In genomic region chr2:48457227-48457626, GRCh38 we compare ENCODE assay signal across 26 cellular contexts.
"Had no signal": no experiment of that assay in that cellular context is flagged by ENCODE, and none has a peak within 500 bp of the region (broad histone marks: within the 10 kb centered on the region; RNA-seq: fewer than 3 reads in every experiment).

No MANE protein-coding gene starts in this region.

- ATAC-seq: activated CD8-positive, alpha-beta T cell treated with anti-CD3 and anti-CD28 coated beads for 36 hours; activated naive CD8-positive, alpha-beta T cell treated with anti-CD3 and anti-CD28 coated beads, Interleukin-2, amount 50 U/mL, for 24 hours; activated T-cell treated with anti-CD3 and anti-CD28 coated beads, Interleukin-2, amount 50 U/mL, for 4 hours; activated T-helper 17 cell treated with anti-CD3 and anti-CD28 coated beads, Interleukin-2, amount 50 U/mL, for 72 hours; heart right ventricle; right lobe of liver; T-helper 17 cell; upper lobe of right lung had no signal

- H3K4me3 ChIP-seq: breast epithelium, colonic mucosa, heart right ventricle, left ventricle myocardium inferior, lung, right lobe of liver, tibial artery, upper lobe of right lung had no signal

- H3K4me3 Mint-ChIP-seq: activated B cell treated with CpG ODN at 0.5 μM for 24 hours; activated CD8-positive, alpha-beta T cell treated with anti-CD3 and anti-CD28 coated beads for 36 hours; activated naive CD8-positive, alpha-beta T cell treated with anti-CD3 and anti-CD28 coated beads, Interleukin-2, amount 50 U/mL, for 24 hours; activated T-cell treated with anti-CD3 and anti-CD28 coated beads, Interleukin-2, amount 50 U/mL, for 4 hours; activated T-helper 17 cell treated with anti-CD3 and anti-CD28 coated beads, Interleukin-2, amount 50 U/mL, for 72 hours; central memory CD8-positive, alpha-beta T cell; nephron; stimulated activated naive CD8-positive, alpha-beta T cell treated with anti-CD3 and anti-CD28 coated beads, Interleukin-15, Interleukin-2, amounts not matched to agents 100 ng/mL and 50 ng/mL, for 24 hours; T-helper 17 cell had no signal

- H3K27ac ChIP-seq: breast epithelium, colonic mucosa, heart right ventricle, left ventricle myocardium inferior, right lobe of liver, tibial artery, upper lobe of right lung had no signal

- H3K27me3 Mint-ChIP-seq: activated B cell treated with CpG ODN at 0.5 μM for 24 hours; activated CD8-positive, alpha-beta T cell treated with anti-CD3 and anti-CD28 coated beads for 36 hours; activated naive CD8-positive, alpha-beta T cell treated with anti-CD3 and anti-CD28 coated beads, Interleukin-2, amount 50 U/mL, for 24 hours; activated T-helper 17 cell treated with anti-CD3 and anti-CD28 coated beads, Interleukin-2, amount 50 U/mL, for 72 hours; central memory CD8-positive, alpha-beta T cell; progenitor cell of endocrine pancreas; stimulated activated naive CD8-positive, alpha-beta T cell treated with anti-CD3 and anti-CD28 coated beads, Interleukin-15, Interleukin-2, amounts not matched to agents 100 ng/mL and 50 ng/mL, for 24 hours; T-helper 17 cell had no signal

- H3K9me3 Mint-ChIP-seq: activated B cell treated with CpG ODN at 0.5 μM for 24 hours; activated CD8-positive, alpha-beta T cell treated with anti-CD3 and anti-CD28 coated beads for 36 hours; activated naive CD8-positive, alpha-beta T cell treated with anti-CD3 and anti-CD28 coated beads, Interleukin-2, amount 50 U/mL, for 24 hours; activated T-cell treated with anti-CD3 and anti-CD28 coated beads, Interleukin-2, amount 50 U/mL, for 4 hours; activated T-helper 17 cell treated with anti-CD3 and anti-CD28 coated beads, Interleukin-2, amount 50 U/mL, for 72 hours; central memory CD8-positive, alpha-beta T cell; nephron; stimulated activated naive CD8-positive, alpha-beta T cell treated with anti-CD3 and anti-CD28 coated beads, Interleukin-15, Interleukin-2, amounts not matched to agents 100 ng/mL and 50 ng/mL, for 24 hours had no signal

- H3K4me1 Mint-ChIP-seq: activated B cell treated with CpG ODN at 0.5 μM for 24 hours; activated naive CD8-positive, alpha-beta T cell treated with anti-CD3 and anti-CD28 coated beads, Interleukin-2, amount 50 U/mL, for 24 hours; central memory CD8-positive, alpha-beta T cell; nephron had no signal

- H3K27ac Mint-ChIP-seq: activated B cell treated with CpG ODN at 0.5 μM for 24 hours; activated CD8-positive, alpha-beta T cell treated with anti-CD3 and anti-CD28 coated beads for 36 hours; activated naive CD8-positive, alpha-beta T cell treated with anti-CD3 and anti-CD28 coated beads, Interleukin-2, amount 50 U/mL, for 24 hours; nephron; progenitor cell of endocrine pancreas; stimulated activated naive CD8-positive, alpha-beta T cell treated with anti-CD3 and anti-CD28 coated beads, Interleukin-15, Interleukin-2, amounts not matched to agents 100 ng/mL and 50 ng/mL, for 24 hours; T-helper 17 cell had no signal

- DNase-seq: activated B cell treated with CpG ODN at 0.5 μM for 24 hours; activated CD4-positive, alpha-beta T cell treated with anti-CD3 and anti-CD28 coated beads, Interleukin-2, amount 50 U/mL, for 1 hour; activated CD8-positive, alpha-beta T cell treated with anti-CD3 and anti-CD28 coated beads for 36 hours; activated gamma-delta T cell treated with Interleukin-2 at 50 U/mL for 16 hours; activated naive CD4-positive, alpha-beta T cell treated with anti-CD3 and anti-CD28 coated beads, Interleukin-2, amount 50 U/mL, for 16 hours; activated naive CD8-positive, alpha-beta T cell treated with anti-CD3 and anti-CD28 coated beads, Interleukin-2, amount 50 U/mL, for 24 hours; activated T-cell treated with anti-CD3 and anti-CD28 coated beads, Interleukin-2, amount 50 U/mL, for 4 hours; amygdala; colonic mucosa; effector memory CD4-positive, alpha-beta T cell; erythroblast; heart right ventricle; left ventricle myocardium inferior; right lobe of liver; stimulated activated CD4-positive, alpha-beta T cell treated with anti-CD3 and anti-CD28 coated beads, Interleukin-2, amount 100 ng/mL, for 48 hours; T-helper 17 cell; T1000; tibial artery; upper lobe of right lung had no signal

- H3K27me3 ChIP-seq: breast epithelium, colonic mucosa, heart right ventricle, right lobe of liver, tibial artery, upper lobe of right lung had no signal
